15 cellular contexts compared by ENCODE assay signal in the genomic region with DNA sequence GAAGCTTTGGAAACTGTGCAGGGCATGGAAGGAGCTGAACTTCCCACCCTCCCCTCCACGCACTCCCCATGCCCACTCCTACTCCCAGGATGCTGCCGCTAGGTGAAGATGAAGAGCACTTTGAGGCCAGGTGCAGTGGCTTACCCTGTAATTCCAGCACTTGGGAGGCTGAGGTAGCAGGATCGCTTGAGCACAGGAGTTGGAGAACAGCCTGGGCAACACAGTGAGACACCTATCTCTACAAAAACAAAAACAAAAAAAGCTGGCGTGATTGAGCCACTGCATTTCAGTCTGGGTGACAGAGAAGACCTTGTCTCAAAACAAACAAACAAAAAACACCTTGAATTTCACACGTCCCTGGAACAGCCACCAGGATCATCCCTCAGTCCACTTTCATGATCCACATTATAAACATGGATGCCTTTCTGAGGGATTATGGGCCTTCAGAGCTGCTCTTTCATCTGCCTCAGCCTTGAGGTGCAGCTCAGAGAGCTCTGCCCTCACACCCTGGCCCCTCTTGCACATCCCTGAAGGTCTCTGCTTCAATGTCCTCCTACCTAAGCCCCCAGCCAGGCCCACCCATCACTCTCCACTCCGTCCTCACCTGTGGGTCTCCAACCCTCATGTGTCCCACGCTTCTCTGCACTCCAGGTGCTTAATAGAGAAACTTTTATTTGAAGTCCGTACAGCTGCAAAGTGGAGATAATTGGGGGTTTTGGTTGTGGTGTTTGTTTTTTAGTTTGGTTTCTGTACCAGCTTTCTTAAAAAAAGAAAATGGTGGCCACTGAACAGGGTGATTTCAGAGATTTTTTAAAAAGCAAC. TPM values are rescaled to one million over a fixed set of nuclear protein-coding genes. Genes with fewer than 3 reads are reported as not detected.
DNase-seq lines count a peak whose midpoint lies in the region; ATAC-seq, FAIRE-seq and TF ChIP-seq lines count a peak whose summit lies in the region.
"Had no signal": no experiment of that assay in that cellular context is flagged by ENCODE, and none has a peak within 500 bp of the region (broad histone marks: within the 10 kb centered on the region; RNA-seq: fewer than 3 reads in every experiment).

No MANE protein-coding gene starts in this region.

- no peak overlapping the region for H3K27ac ChIP-seq in SK-N-SH (ENCODE audit: low read depth in 2 of 2, low read length in 1 of 2)
- H3K27ac ChIP-seq in astrocyte (ENCODE audit: low read depth, low read length): no peak overlapping the region
- peak overlapping the region; percentile 39 to 66 for H3K27ac ChIP-seq in small intestine (ENCODE audit: low read depth in 1 of 2, low read length in 1 of 2)
- H3K27ac ChIP-seq in heart right ventricle: peak overlapping the region in 1 of 10 donors; percentile 90
- H3K27ac ChIP-seq: neural progenitor cell, thyroid gland had no signal

- no peaks in the 10 kb centered on the region for H3K4me1 Mint-ChIP-seq in astrocyte (ENCODE audit: low read depth, unreplicated experiment)

- no peaks in the 10 kb centered on the region for H3K9me3 Mint-ChIP-seq in astrocyte (ENCODE audit: unreplicated experiment)
- H3K9me3 Mint-ChIP-seq: neural progenitor cell had no signal

- H3K79me2 ChIP-seq in SK-N-SH (ENCODE audit: insufficient read depth) (no peaks in the 10 kb centered on the region), astrocyte (ENCODE audit: insufficient read depth, low read length) (no peaks in the 10 kb centered on the region)

- POLR2A ChIA-PET in SK-N-SH (lab: Yijun Ruan, JAX): no interaction called here

- no peak overlapping the region for H3K4me3 ChIP-seq in SK-N-SH (ENCODE audit: low read depth in 2 of 2, low read length in 1 of 2)
- no peak overlapping the region for H3K4me3 ChIP-seq in astrocyte (ENCODE audit: insufficient read depth, low read depth, low read length)
- H3K4me3 ChIP-seq in small intestine (ENCODE audit: low read depth in 1 of 2, low read length in 2 of 2): no peak overlapping the region
- H3K4me3 ChIP-seq in heart right ventricle: no peak overlapping the region
- H3K4me3 ChIP-seq: MG63, neural progenitor cell, thyroid gland had no signal

- intact Hi-C loops in heart right ventricle (cut with DNase I): loop anchor here in 1 of 10 donors (5.0 kb wide), 1 partner anchor 1167 kb away; no protein-coding TSS in a partner anchor

- no peaks in the 10 kb centered on the region for H3F3A ChIP-seq in SK-N-SH (replicated peaks; ENCODE audit: insufficient read depth)

- TF ChIP-seq RAD21 in SK-N-SH (IDR thresholded peaks at IDR 0.05; ENCODE audit: low read length): no peak

- H3K9ac ChIP-seq in SK-N-SH (no peak overlapping the region), astrocyte (ENCODE audit: low read length) (no peak overlapping the region)
- H3K9ac ChIP-seq: neural progenitor cell had no signal

- WGBS in SK-N-SH (ENCODE audit: low lambda C conversion rate): 93% methylated on average over 8 of the region's 8 CpGs
- 84 to 92% (median 88%) methylated on average over 8 of the region's 8 CpGs for WGBS in small intestine, 3 donors
- 92 to 95% methylated on average over 8 of the region's 8 CpGs for WGBS in heart right ventricle, 2 donors

- ATAC-seq in SK-N-SH treated with all-trans-retinoic acid at 6 μM for 48 hours (no peak), heart right ventricle (no peak)

- H3K9me3 ChIP-seq in SK-N-SH: no peaks in the 10 kb centered on the region
- H3K9me3 ChIP-seq in astrocyte (ENCODE audit: insufficient read depth, low read depth, low read length): no peaks in the 10 kb centered on the region
- H3K9me3 ChIP-seq in small intestine (ENCODE audit: control insufficient read depth, low read depth): no peaks in the 10 kb centered on the region
- H3K9me3 ChIP-seq in heart right ventricle: no peaks in the 10 kb centered on the region
- H3K9me3 ChIP-seq: thyroid gland had no signal

- H3K27me3 ChIP-seq in SK-N-SH (ENCODE audit: insufficient read depth) (no peaks in the 10 kb centered on the region), astrocyte (ENCODE audit: insufficient read depth, low read length) (peaks cover 2% of the 10 kb centered on the region), small intestine (ENCODE audit: control insufficient read depth in 2 of 2, insufficient read depth in 2 of 2, low read length in 2 of 2) (no peaks in the 10 kb centered on the region), heart right ventricle (no peaks in the 10 kb centered on the region)
- H3K27me3 ChIP-seq: MG63, neural progenitor cell, thyroid gland had no signal

- TF ChIP-seq POLR2A in H54 (IDR thresholded peaks at IDR 0.05; ENCODE audit: low read depth, low read length): no peak

- H3K4me2 ChIP-seq in SK-N-SH (no peak overlapping the region), astrocyte (ENCODE audit: low read length) (no peak overlapping the region)
- H3K4me2 ChIP-seq: neural progenitor cell had no signal

- H3K27me3 Mint-ChIP-seq in astrocyte (ENCODE audit: low read depth, unreplicated experiment): peaks cover 10% of the 10 kb centered on the region

- TF ChIP-seq CTCF in SK-N-SH (IDR thresholded peaks at IDR 0.05): no peak
- TF ChIP-seq CTCF in astrocyte (IDR thresholded peaks at IDR 0.05; ENCODE audit: insufficient read depth, low read depth, low read length): no peak
- TF ChIP-seq CTCF in heart right ventricle (IDR thresholded peaks at IDR 0.05): no peak

- FAIRE-seq in astrocyte (lab: Jason Lieb, UNC): no peak
- FAIRE-seq in small intestine (lab: Jason Lieb, UNC): no peak
- no peak for FAIRE-seq in H54 (lab: Jason Lieb, UNC)
- FAIRE-seq: keratinocyte had no signal

- TF ChIP-seq EP300 in SK-N-SH (IDR thresholded peaks at IDR 0.05; ENCODE audit: borderline replicate concordance in 1 of 2, low read depth in 1 of 2, low read length in 1 of 2): no peak

- DNase-seq in SK-N-SH: no peak
- DNase-seq in LHCN-M2 (ENCODE audit: low read depth): peak; percentile 50
- peak; percentile 8 for DNase-seq in astrocyte (ENCODE audit: low read depth)
- no peak for DNase-seq in small intestine
- no peak for DNase-seq in heart right ventricle
- DNase-seq in AG20443 (ENCODE audit: low spot score): no peak
- DNase-seq in H54 (ENCODE audit: insufficient read length, low spot score): no peak
- DNase-seq: 8988T; SIG-M5; stimulated activated CD4-positive, alpha-beta T cell treated with anti-CD3 and anti-CD28 coated beads, Interleukin-1b, Interleukin-23, amount 100 ng/mL, for 48 hours; thyroid gland had no signal

- CTCF ChIA-PET in SK-N-SH (lab: Yijun Ruan, JAX): interaction anchor here (0.7 to 5.5 kb wide), 5 partner anchors 10 to 168 kb away, joined by 3 to 47 read pairs (median 4); no protein-coding TSS in a partner anchor

- H3K27ac Mint-ChIP-seq in astrocyte (ENCODE audit: unreplicated experiment): no peak overlapping the region
- H3K27ac Mint-ChIP-seq: neural progenitor cell had no signal

- H3K4me1 ChIP-seq in SK-N-SH (ENCODE audit: control insufficient read depth in 1 of 2, insufficient read depth in 2 of 2, low read depth in 1 of 2, low read length in 1 of 2): no peaks in the 10 kb centered on the region; a peak in 1 of 4 replicates
- H3K4me1 ChIP-seq in astrocyte (ENCODE audit: insufficient read depth, low read length): peaks cover 6% of the 10 kb centered on the region
- H3K4me1 ChIP-seq in small intestine (ENCODE audit: control insufficient read depth in 2 of 2, insufficient read depth in 1 of 2, low read depth in 1 of 2, low read length in 1 of 2): peaks cover 2 to 16% of the 10 kb centered on the region in 2 donors
- peaks cover 0 to 63% (median 7%) of the 10 kb centered on the region in 9 donors for H3K4me1 ChIP-seq in heart right ventricle
- H3K4me1 ChIP-seq: neural progenitor cell, thyroid gland had no signal

- H3K4me3 Mint-ChIP-seq in astrocyte (ENCODE audit: unreplicated experiment): no peak overlapping the region
- H3K4me3 Mint-ChIP-seq: neural progenitor cell had no signal

- no peaks in the 10 kb centered on the region for H3K9me2 ChIP-seq in SK-N-SH

- H2AFZ ChIP-seq in SK-N-SH (ENCODE audit: low read depth) (peak overlapping the region; percentile 16; the same call in 1 of the 2 replicates), astrocyte (ENCODE audit: low read depth, low read length) (no peak overlapping the region)
- H2AFZ ChIP-seq: neural progenitor cell had no signal

- H3K36me3 ChIP-seq in SK-N-SH (replicated peaks in 1 of 2; ENCODE audit: control insufficient read depth in 1 of 2, insufficient read depth in 2 of 2, low read length in 1 of 2): no peaks in the 10 kb centered on the region
- no peaks in the 10 kb centered on the region for H3K36me3 ChIP-seq in astrocyte (ENCODE audit: insufficient read depth, low read length)
- no peaks in the 10 kb centered on the region for H3K36me3 ChIP-seq in small intestine (ENCODE audit: control insufficient read depth in 2 of 2, insufficient read depth in 2 of 2, low read length in 2 of 2)
- no peaks in the 10 kb centered on the region for H3K36me3 ChIP-seq in heart right ventricle
- H3K36me3 ChIP-seq: MG63, neural progenitor cell, thyroid gland had no signal

- H4K20me1 ChIP-seq in SK-N-SH (ENCODE audit: insufficient read depth) (no peaks in the 10 kb centered on the region), astrocyte (ENCODE audit: insufficient read depth, low read length) (no peaks in the 10 kb centered on the region)

- H3K36me3 Mint-ChIP-seq in astrocyte (ENCODE audit: low read depth, unreplicated experiment): no peaks in the 10 kb centered on the region
- H3K36me3 Mint-ChIP-seq: neural progenitor cell had no signal

TF ChIP-seq in SK-N-SH, 30 proteins besides CTCF, POLR2A, EP300 and RAD21 (continues in another document):
- no peak for TF ChIP-seq GATA2 (CRISPR knock-in tag; IDR thresholded peaks at IDR 0.05)
- no peak for TF ChIP-seq GABPA (IDR thresholded peaks at IDR 0.05; ENCODE audit: low read depth)
- TF ChIP-seq FOXM1 (IDR thresholded peaks at IDR 0.05; ENCODE audit: low read depth): no peak

TF ChIP-seq in SK-N-SH treated with all-trans-retinoic acid at 6 μM for 48 hours, 23 proteins besides CTCF, POLR2A, EP300 and RAD21 (continues in another document):
- TF ChIP-seq ESRRG (CRISPR knock-in tag; IDR thresholded peaks at IDR 0.05) (no peak), ZFP30 (CRISPR knock-in tag; IDR thresholded peaks at IDR 0.05) (no peak)

RNA-seq across cellular contexts. Expression of gene PHB1, which starts 25.8 kb away (rescaled TPM):
- polyA plus RNA-seq in SK-N-SH (2012; rRNA removed) (379 and 477 TPM in 2 replicates), small intestine (100 to 1,000 TPM; 108 to 301 (median 113) TPM), heart right ventricle (100 to 1,000 TPM; 107 to 317 TPM)
- 290 and 388 TPM in 2 replicates for polyA plus RNA-seq in SK-N-SH (2012; cell fraction: cytosol; rRNA removed)
- 173 and 230 TPM in 2 replicates for polyA plus RNA-seq in SK-N-SH (2012; cell fraction: nucleus; rRNA removed)
- total RNA-seq in LHCN-M2 (2014; rRNA removed) (201 TPM in 2 replicates), astrocyte (211 and 227 TPM in 2 replicates), heart right ventricle (100 to 1,000 TPM; 187 to 249 (median 215) TPM)
- polyA plus RNA-seq in LHCN-M2 (2012): 286 TPM

RNA-seq across cellular contexts. Expression of gene ZNF652, which starts 26.9 kb away (rescaled TPM):
- polyA plus RNA-seq in SK-N-SH (2012; rRNA removed): 5.1 and 6.5 TPM in 2 replicates
- 4.8 and 4.9 TPM in 2 replicates for polyA plus RNA-seq in SK-N-SH (2012; cell fraction: cytosol; rRNA removed)
- polyA plus RNA-seq in SK-N-SH (2012; cell fraction: nucleus; rRNA removed): 13.1 and 17.3 TPM in 2 replicates
- 9.8 and 11.0 TPM in 2 replicates for total RNA-seq in LHCN-M2 (2014; rRNA removed)
- polyA plus RNA-seq in LHCN-M2 (2012): 3.5 TPM
- 24.3 and 26.8 TPM in 2 replicates for total RNA-seq in astrocyte
- 10 to 100 TPM in 2 of 3 donors, 1 to 10 TPM in 1; 8.6 to 27.3 (median 16.2) TPM for polyA plus RNA-seq in small intestine
- total RNA-seq in heart right ventricle: 10 to 100 TPM; 16.0 to 23.8 (median 19.6) TPM
- polyA plus RNA-seq in heart right ventricle: 10 to 100 TPM in 1 of 2 donors, 1 to 10 TPM in 1; 5.2 to 35.6 TPM

Comparison
In these comparisons a context has a peak if more than half of its experiments do, and no peak if none do; other contexts are left out.
1. DNase-seq: peak in LHCN-M2 (single experiment) and astrocyte (single experiment); none in SK-N-SH (single experiment), small intestine (single experiment), heart right ventricle (0 of 2), AG20443 (single experiment) and H54 (single experiment).
2. H3K27ac ChIP-seq: peak in small intestine (2 of 2); none in SK-N-SH (0 of 2) and astrocyte (single experiment).